Comparison of ENCODE assay signal across 1 cellular context in the genomic region with DNA sequence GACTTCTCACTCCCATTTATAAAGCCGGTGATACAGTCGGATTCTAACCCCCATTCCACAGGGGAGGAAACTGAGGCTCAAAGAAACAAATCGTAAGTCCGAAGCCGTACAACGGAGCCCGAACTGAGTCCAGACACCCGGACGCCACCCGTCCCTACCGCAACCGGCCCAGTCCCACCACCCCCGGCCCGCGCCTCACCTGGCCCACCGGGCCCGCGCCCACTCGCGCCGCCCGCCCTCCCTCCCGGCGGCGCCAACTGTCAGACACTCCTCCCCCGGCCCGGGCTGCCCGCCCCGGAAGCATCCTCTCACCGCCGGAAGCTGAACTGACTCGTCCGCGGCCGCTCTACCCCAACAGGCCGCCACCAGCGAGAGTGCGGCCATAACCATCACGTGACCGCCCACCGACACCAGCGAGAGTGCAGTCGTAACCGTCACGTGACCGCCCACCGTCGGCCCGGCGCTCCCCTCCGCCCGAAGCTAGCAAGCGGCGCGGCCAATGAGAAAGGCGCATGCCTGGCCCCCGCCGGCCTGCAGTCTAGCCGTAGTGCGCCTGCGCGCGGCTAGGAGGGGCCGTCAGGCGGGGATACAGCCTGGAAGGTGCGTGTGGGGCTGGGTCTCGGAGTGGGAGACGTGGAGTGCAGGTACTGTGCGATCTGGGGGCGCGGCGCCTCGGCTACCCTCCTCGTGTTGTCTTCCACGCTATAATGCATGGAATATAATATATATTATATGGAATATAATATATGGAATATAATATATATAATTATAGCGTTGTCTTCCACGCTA.
TF ChIP-seq lines count a peak whose summit lies in the region.

Gene C19orf47 (minus strand): TSS at position 273 of the 789 bp plus-strand sequence. CDS start 6,540 bp downstream, outside the sequence.
A gene with protein sequence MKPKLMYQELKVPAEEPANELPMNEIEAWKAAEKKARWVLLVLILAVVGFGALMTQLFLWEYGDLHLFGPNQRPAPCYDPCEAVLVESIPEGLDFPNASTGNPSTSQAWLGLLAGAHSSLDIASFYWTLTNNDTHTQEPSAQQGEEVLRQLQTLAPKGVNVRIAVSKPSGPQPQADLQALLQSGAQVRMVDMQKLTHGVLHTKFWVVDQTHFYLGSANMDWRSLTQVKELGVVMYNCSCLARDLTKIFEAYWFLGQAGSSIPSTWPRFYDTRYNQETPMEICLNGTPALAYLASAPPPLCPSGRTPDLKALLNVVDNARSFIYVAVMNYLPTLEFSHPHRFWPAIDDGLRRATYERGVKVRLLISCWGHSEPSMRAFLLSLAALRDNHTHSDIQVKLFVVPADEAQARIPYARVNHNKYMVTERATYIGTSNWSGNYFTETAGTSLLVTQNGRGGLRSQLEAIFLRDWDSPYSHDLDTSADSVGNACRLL (plus strand): TSS at position 571 of the 789 bp plus-strand sequence. CDS start 17,789 bp downstream, outside the sequence.

TF ChIP-seq in H1, 55 proteins besides CTCF, POLR2A, EP300 and RAD21 (continued from another document):
- TF ChIP-seq ZNF274 (IDR thresholded peaks at IDR 0.05; ENCODE audit: borderline replicate concordance, extremely low read depth, low read length) (no peak), SP2 (IDR thresholded peaks at IDR 0.05; ENCODE audit: low read length) (peak; percentile 47; the same call in 1 of the 2 replicates), FOSL1 (IDR thresholded peaks at IDR 0.05; ENCODE audit: insufficient read depth, low read depth, low read length) (no peak)
- TF ChIP-seq, protein P1, sequence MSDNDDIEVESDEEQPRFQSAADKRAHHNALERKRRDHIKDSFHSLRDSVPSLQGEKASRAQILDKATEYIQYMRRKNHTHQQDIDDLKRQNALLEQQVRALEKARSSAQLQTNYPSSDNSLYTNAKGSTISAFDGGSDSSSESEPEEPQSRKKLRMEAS (IDR thresholded peaks at IDR 0.05): peak; percentile 85
